ENCODE assay signal across 1 cellular context in genomic region chr5:134845852-134846640, GRCh38.
TF ChIP-seq lines count a peak whose summit lies in the region.

Gene C5orf24, plus strand, starts transcription at chr5:134845968. Its CDS starts 8,933 bp downstream, at chr5:134854901.

TF ChIP-seq in K562, 482 proteins besides CTCF, POLR2A, EP300 and RAD21 (continued from another document and continues in another):
- TF ChIP-seq SRSF7 (optimal IDR thresholded peaks at IDR 0.05; ENCODE audit: low read depth, low read length) (no peak), E4F1 (CRISPR knock-in tag; IDR thresholded peaks at IDR 0.05; ENCODE audit: borderline replicate concordance) (no peak), MYC (IDR thresholded peaks at IDR 0.05; ENCODE audit: low read depth, low read length) (peak; percentile 92), MYC (CRISPR knock-in tag; IDR thresholded peaks at IDR 0.05; ENCODE audit: borderline replicate concordance, low read depth) (peak; percentile 78; the same call in 1 of the 2 replicates), FOSL1 (tag; conservative IDR thresholded peaks at IDR 0.05) (peak; percentile 40; the same call in 1 of the 2 replicates), ELF2 (CRISPR knock-in tag; IDR thresholded peaks at IDR 0.05) (peak; percentile 70; the same call in 1 of the 2 replicates), HDGF (IDR thresholded peaks at IDR 0.05) (no peak), E2F1 (CRISPR knock-in tag; IDR thresholded peaks at IDR 0.05) (peak; percentile 95), PCBP2 (IDR thresholded peaks at IDR 0.05; ENCODE audit: low read depth, low read length, poor library complexity, severe bottlenecking) (no peak), MAX (CRISPR knock-in tag; IDR thresholded peaks at IDR 0.05) (peak; percentile 96), ZC3H8 (IDR thresholded peaks at IDR 0.05) (no peak), KLF16 (IDR thresholded peaks at IDR 0.05) (no peak), ATF6 (CRISPR knock-in tag; IDR thresholded peaks at IDR 0.05) (0 out of 2 replicates have a peak, but pooled peaks have one; percentile 53), ZNF217 (CRISPR knock-in tag; IDR thresholded peaks at IDR 0.05) (no peak), HMG20A (CRISPR knock-in tag; conservative IDR thresholded peaks at IDR 0.05) (no peak), TAF15 (IDR thresholded peaks at IDR 0.05; ENCODE audit: low read depth, low read length) (no peak), ELF1 (tag; IDR thresholded peaks at IDR 0.05) (no peak), NFIX (CRISPR knock-in tag; IDR thresholded peaks at IDR 0.05; ENCODE audit: low read depth) (no peak), ETV5 (CRISPR knock-in tag; IDR thresholded peaks at IDR 0.05; ENCODE audit: low read depth) (peak; percentile 34), ZBTB49 (CRISPR knock-in tag; IDR thresholded peaks at IDR 0.05; ENCODE audit: borderline replicate concordance) (no peak), SREBF2 (CRISPR knock-in tag; IDR thresholded peaks at IDR 0.05) (no peak), ZBTB34 (CRISPR knock-in tag; IDR thresholded peaks at IDR 0.05) (no peak), MTA2 (IDR thresholded peaks at IDR 0.05; ENCODE audit: low read depth) (no peak; the same call in 1 of the 2 replicates), CHCHD3 (CRISPR knock-in tag; IDR thresholded peaks at IDR 0.05) (no peak), ZNF778 (CRISPR knock-in tag; IDR thresholded peaks at IDR 0.05) (no peak), DNMT1 (IDR thresholded peaks at IDR 0.05) (no peak), FOS (IDR thresholded peaks at IDR 0.05; ENCODE audit: extremely low read depth, insufficient read length) (no peak), ZNF764 (CRISPR knock-in tag; IDR thresholded peaks at IDR 0.05; ENCODE audit: low read depth) (no peak), HNRNPL (IDR thresholded peaks at IDR 0.05; ENCODE audit: low read depth, low read length) (peak; percentile 87), HLTF (IDR thresholded peaks at IDR 0.05) (no peak), MCM5 (IDR thresholded peaks at IDR 0.05; ENCODE audit: low read depth) (no peak), GABPB2 (CRISPR knock-in tag; conservative IDR thresholded peaks at IDR 0.05) (no peak), PCBP1 (IDR thresholded peaks at IDR 0.05; ENCODE audit: low read depth, low read length, poor library complexity, severe bottlenecking) (peak; percentile 60), ZZZ3 (IDR thresholded peaks at IDR 0.05) (no peak), MED1 (CRISPR knock-in tag; IDR thresholded peaks at IDR 0.05; ENCODE audit: borderline replicate concordance) (no peak), ATF1 (CRISPR knock-in tag; IDR thresholded peaks at IDR 0.05) (no peak), ATF1 (tag; IDR thresholded peaks at IDR 0.05) (peak; percentile 80), SRSF1 (IDR thresholded peaks at IDR 0.05; ENCODE audit: low read depth, low read length) (no peak), ELK3 (CRISPR knock-in tag; IDR thresholded peaks at IDR 0.05) (no peak; the same call in 1 of the 2 replicates), NFATC3 (IDR thresholded peaks at IDR 0.05) (no peak), POU5F1 (IDR thresholded peaks at IDR 0.05; ENCODE audit: borderline replicate concordance, low read depth, low read length, partially characterized antibody) (no peak), ZNF274 (IDR thresholded peaks at IDR 0.05; ENCODE audit: borderline replicate concordance, low read depth, low read length) (no peak), GTF2B (IDR thresholded peaks at IDR 0.05; ENCODE audit: extremely low read depth, insufficient read length) (no peak), ZFX (CRISPR knock-in tag; IDR thresholded peaks at IDR 0.05) (peak; percentile 99), ARNT (IDR thresholded peaks at IDR 0.05) (no peak), MXI1 (IDR thresholded peaks at IDR 0.05; ENCODE audit: low read depth, low read length) (no peak; the same call in 1 of the 2 replicates), PHF21A (IDR thresholded peaks at IDR 0.05; ENCODE audit: borderline replicate concordance, low read depth) (no peak), SUPT5H (IDR thresholded peaks at IDR 0.05) (peak; percentile 84), ZNF830 (CRISPR knock-in tag; IDR thresholded peaks at IDR 0.05) (0 out of 2 replicates have a peak, but pooled peaks have one; percentile 76), DPF2 (IDR thresholded peaks at IDR 0.05) (no peak), SIN3B (IDR thresholded peaks at IDR 0.05; ENCODE audit: low read depth) (peak; percentile 78; the same call in 1 of the 2 replicates), ETV6 (IDR thresholded peaks at IDR 0.05; ENCODE audit: borderline replicate concordance in 1 of 2, low read depth in 2 of 2, low read length in 1 of 2) (no peak), ETV6 (CRISPR knock-in tag; IDR thresholded peaks at IDR 0.05; ENCODE audit: borderline replicate concordance) (no peak), KDM4B (IDR thresholded peaks at IDR 0.05; ENCODE audit: borderline replicate concordance in 2 of 2, low read depth in 1 of 2) (no peak), ZNF717 (CRISPR knock-in tag; IDR thresholded peaks at IDR 0.05) (no peak), GATAD2A (IDR thresholded peaks at IDR 0.05) (0 out of 2 replicates have a peak, but pooled peaks have one; percentile 74), SMARCA4 (IDR thresholded peaks at IDR 0.05) (no peak), CTBP1 (IDR thresholded peaks at IDR 0.05; ENCODE audit: borderline replicate concordance) (peak; percentile 89), ZBTB7A (IDR thresholded peaks at IDR 0.05; ENCODE audit: borderline replicate concordance, control insufficient read depth, low read depth, low read length) (peak; percentile 43; the same call in 1 of the 2 replicates), RB1 (IDR thresholded peaks at IDR 0.05; ENCODE audit: low read depth) (peak; percentile 95), CREM (IDR thresholded peaks at IDR 0.05; ENCODE audit: low read depth) (peak; percentile 78), NR1H2 (CRISPR knock-in tag; IDR thresholded peaks at IDR 0.05) (0 out of 2 replicates have a peak, but pooled peaks have one; percentile 50), ZNF586 (CRISPR knock-in tag; conservative IDR thresholded peaks at IDR 0.05) (no peak), ZNF507 (tag; conservative IDR thresholded peaks at IDR 0.05) (no peak), SAP30 (IDR thresholded peaks at IDR 0.05; ENCODE audit: borderline replicate concordance, insufficient read depth, low read depth, low read length, poor library complexity, severe bottlenecking) (peak; percentile 9), TEAD4 (IDR thresholded peaks at IDR 0.05; ENCODE audit: low read length) (no peak; the same call in 1 of the 2 replicates), TEAD4 (CRISPR knock-in tag; IDR thresholded peaks at IDR 0.05; ENCODE audit: borderline replicate concordance) (peak; percentile 23; the same call in 1 of the 2 replicates), ATF7 (IDR thresholded peaks at IDR 0.05) (peak; percentile 81), ZBTB8A (IDR thresholded peaks at IDR 0.05; ENCODE audit: partially characterized antibody) (no peak), FOXO4 (CRISPR knock-in tag; IDR thresholded peaks at IDR 0.05) (no peak), DDX20 (tag; IDR thresholded peaks at IDR 0.05; ENCODE audit: low read depth) (no peak), CAMTA2 (CRISPR knock-in tag; conservative IDR thresholded peaks at IDR 0.05) (no peak), EP400 (IDR thresholded peaks at IDR 0.05) (peak; percentile 65)
